ENCODE assay signal across 27 cellular contexts in the genomic region with DNA sequence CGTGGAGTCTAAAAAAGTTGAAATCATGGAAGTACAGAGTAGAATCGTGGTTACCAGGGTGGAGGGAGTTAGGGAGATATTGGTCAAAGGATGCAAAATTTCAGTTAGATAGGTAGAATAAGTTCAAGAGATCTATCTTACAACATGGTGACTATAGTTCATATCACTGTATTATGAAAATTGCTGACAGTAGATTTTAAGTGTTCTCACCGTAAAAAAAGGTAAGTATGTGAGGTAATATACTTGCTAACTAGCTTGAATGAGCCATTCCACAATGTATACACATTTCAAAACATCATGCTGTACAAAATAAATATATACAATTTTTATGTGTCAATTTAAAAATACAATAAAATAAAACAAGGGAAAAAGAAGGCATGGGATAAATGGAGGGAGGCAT.
"Had no signal": no experiment of that assay in that cellular context is flagged by ENCODE, and none has a peak within 500 bp of the region (broad histone marks: within the 10 kb centered on the region; RNA-seq: fewer than 3 reads in every experiment).

No MANE protein-coding gene starts in this region.

- H3K9me3 ChIP-seq: suprapubic skin, testis, thoracic aorta, thyroid gland, tibial artery, upper lobe of right lung, uterus, vagina had no signal

- FAIRE-seq: urothelium cell line had no signal

- H3K4me3 ChIP-seq: stomach, suprapubic skin, testis, thoracic aorta, thyroid gland, tibial artery, tibial nerve, transverse colon, upper lobe of left lung, upper lobe of right lung, uterus, vagina had no signal

- DNase-seq: stimulated activated CD4-positive, alpha-beta T cell treated with anti-CD3 and anti-CD28 coated beads, Interleukin-2, amount 100 ng/mL, for 48 hours; stimulated activated CD4-positive, alpha-beta T cell treated with anti-CD3 and anti-CD28 coated beads, Interleukin-4, amount 100 ng/mL, for 1 hour; stimulated activated CD4-positive, alpha-beta T cell treated with anti-CD3 and anti-CD28 coated beads, Interleukin-4, amount 100 ng/mL, for 24 hours; stimulated activated CD4-positive, alpha-beta T cell treated with anti-CD3 and anti-CD28 coated beads, Interleukin-4, amount 100 ng/mL, for 4 hours; stimulated activated CD8-positive, alpha-beta memory T cell treated with anti-CD3 and anti-CD28 coated beads, Interleukin-4, amount 100 ng/mL, for 48 hours; stimulated activated naive B cell treated with anti-CD40 and anti-IgM and Interleukin-4, amounts not matched to agents 10 μg/mL and 1 μg/mL and 100 μg/mL, for 72 hours; stimulated activated naive CD4-positive, alpha-beta T cell; stimulated activated naive CD4-positive, alpha-beta T cell treated with Interleukin-2 at 50 U/mL for 16 hours; stimulated activated naive CD8-positive, alpha-beta T cell treated with anti-CD3 and anti-CD28 coated beads, Interleukin-15, amount 100 ng/mL, for 72 hours; stimulated activated naive CD8-positive, alpha-beta T cell treated with anti-CD3 and anti-CD28 coated beads, Interleukin-15, Interleukin-2, amounts not matched to agents 100 U/mL and 50 U/mL, for 24 hours; stomach; substantia nigra; testis; thyroid gland; tibial artery; transverse colon; trophoblast cell; upper lobe of left lung; upper lobe of right lung; uterus had no signal

- H3K36me3 ChIP-seq: stomach, suprapubic skin, thoracic aorta, thyroid gland, tibial artery, tibial nerve, transverse colon, upper lobe of left lung, upper lobe of right lung, uterus, vagina had no signal

- H3K4me1 ChIP-seq: stomach, suprapubic skin, thyroid gland, tibial nerve, transverse colon, upper lobe of left lung, upper lobe of right lung, uterus, vagina had no signal

- ATAC-seq: stimulated activated effector memory CD8-positive, alpha-beta T cell treated with anti-CD3 and anti-CD28 coated beads, Interleukin-12 subunit alpha, Interleukin-12 subunit beta, amount 100 ng/mL, for 72 hours; stimulated activated memory B cell treated with anti-CD40 and anti-IgM and Interleukin-4, amounts not matched to agents 10 μg/mL and 1 μg/mL and 100 μg/mL, for 72 hours; stimulated activated naive B cell treated with anti-CD40 and anti-IgM and Interleukin-4, amounts not matched to agents 10 μg/mL and 1 μg/mL and 100 μg/mL, for 72 hours; stimulated activated naive CD8-positive, alpha-beta T cell treated with anti-CD3 and anti-CD28 coated beads, Interleukin-15, amount 100 ng/mL, for 72 hours; stimulated activated naive CD8-positive, alpha-beta T cell treated with anti-CD3 and anti-CD28 coated beads, Interleukin-15, Interleukin-2, amounts not matched to agents 100 U/mL and 50 U/mL, for 24 hours; upper lobe of right lung had no signal

- H3K27ac ChIP-seq: stomach, suprapubic skin, testis, thoracic aorta, thyroid gland, tibial artery, tibial nerve, transverse colon, upper lobe of left lung, upper lobe of right lung, uterus, vagina had no signal

- H3K27me3 ChIP-seq: stomach, suprapubic skin, testis, thyroid gland, tibial artery, tibial nerve, transverse colon, upper lobe of left lung, upper lobe of right lung, uterus, vagina had no signal
